Comparison of ENCODE assay signal across 21 cellular contexts in the genomic region with DNA sequence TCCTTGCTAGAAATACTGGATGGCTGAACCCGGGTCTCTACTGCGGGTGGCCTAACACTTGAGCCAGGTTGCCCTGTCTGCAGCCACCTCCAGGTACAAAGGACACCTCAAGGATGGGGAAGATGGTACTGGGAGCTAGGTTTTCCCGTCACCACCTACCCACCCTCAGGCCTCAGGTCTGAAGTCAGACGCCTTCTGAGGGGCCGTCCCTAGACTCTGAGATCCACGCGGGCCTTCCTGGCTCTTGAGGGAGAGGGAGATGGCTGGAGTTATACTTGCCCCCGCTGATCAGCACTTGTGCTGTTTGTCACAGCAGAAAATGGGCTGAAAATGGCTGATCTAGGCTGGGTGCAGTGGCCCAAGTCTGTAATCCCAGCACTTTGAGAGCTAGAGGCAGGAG.
"Had no signal": no experiment of that assay in that cellular context is flagged by ENCODE, and none has a peak within 500 bp of the region (broad histone marks: within the 10 kb centered on the region; RNA-seq: fewer than 3 reads in every experiment).

No MANE protein-coding gene starts in this region.

- FAIRE-seq: colon, endometrium, islet of Langerhans, keratinocyte had no signal

- DNase-seq: cortex of kidney; effector CD8-positive, alpha-beta T cell; effector memory CD8-positive, alpha-beta T cell; foreskin melanocyte; gastrocnemius medialis; glutamatergic neuron; head of caudate nucleus; heart right ventricle; hippocampal formation; kidney glomerular epithelial cell; left colon; lower lobe of right lung; mesenchymal stem cell; mucosa of descending colon; naive B cell; naive thymus-derived CD8-positive, alpha-beta T cell had no signal

- H3K4me3 ChIP-seq: esophagus muscularis mucosa, gastrocnemius medialis, heart right ventricle, lower lobe of right lung, mucosa of descending colon had no signal

- H3K27ac ChIP-seq: esophagus muscularis mucosa, gastrocnemius medialis, heart right ventricle, lower lobe of right lung had no signal

- H3K4me1 ChIP-seq: esophagus muscularis mucosa, gastrocnemius medialis, heart right ventricle, lower lobe of right lung had no signal

- ATAC-seq: effector memory CD8-positive, alpha-beta T cell; gastrocnemius medialis; heart right ventricle; lower lobe of right lung; naive thymus-derived CD8-positive, alpha-beta T cell had no signal

- H3K27me3 ChIP-seq: gastrocnemius medialis, heart right ventricle had no signal

- H3K9me3 ChIP-seq: esophagus muscularis mucosa, gastrocnemius medialis, heart right ventricle, lower lobe of right lung, mucosa of descending colon had no signal

- H3K36me3 ChIP-seq: esophagus muscularis mucosa, gastrocnemius medialis, heart right ventricle, lower lobe of right lung had no signal
